In the genomic region with DNA sequence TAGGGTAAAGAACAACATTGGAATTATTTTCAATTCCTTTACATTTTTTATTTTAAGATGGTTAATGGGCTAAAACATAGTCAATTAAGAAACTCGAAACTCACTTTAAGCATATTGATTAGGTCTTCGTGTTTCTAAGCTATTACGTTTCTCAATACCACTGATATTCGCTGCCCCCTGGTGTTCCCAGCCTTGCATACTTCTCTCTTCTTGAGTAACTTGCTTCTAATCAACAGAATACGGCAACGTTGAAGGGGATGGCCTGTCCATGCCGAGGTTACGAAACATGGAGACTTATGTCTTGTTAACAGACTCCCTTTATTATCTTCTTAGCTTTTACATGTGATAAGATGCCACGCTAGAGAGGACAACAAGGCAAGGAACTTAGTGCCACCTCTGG, we compare ENCODE assay signal across 1 cellular context.
TF ChIP-seq lines count a peak whose summit lies in the region.

No MANE protein-coding gene starts in this region.

TF ChIP-seq in GM23338, 12 proteins besides CTCF, POLR2A, EP300 and RAD21 (continued from another document):
- TF ChIP-seq, protein P1, sequence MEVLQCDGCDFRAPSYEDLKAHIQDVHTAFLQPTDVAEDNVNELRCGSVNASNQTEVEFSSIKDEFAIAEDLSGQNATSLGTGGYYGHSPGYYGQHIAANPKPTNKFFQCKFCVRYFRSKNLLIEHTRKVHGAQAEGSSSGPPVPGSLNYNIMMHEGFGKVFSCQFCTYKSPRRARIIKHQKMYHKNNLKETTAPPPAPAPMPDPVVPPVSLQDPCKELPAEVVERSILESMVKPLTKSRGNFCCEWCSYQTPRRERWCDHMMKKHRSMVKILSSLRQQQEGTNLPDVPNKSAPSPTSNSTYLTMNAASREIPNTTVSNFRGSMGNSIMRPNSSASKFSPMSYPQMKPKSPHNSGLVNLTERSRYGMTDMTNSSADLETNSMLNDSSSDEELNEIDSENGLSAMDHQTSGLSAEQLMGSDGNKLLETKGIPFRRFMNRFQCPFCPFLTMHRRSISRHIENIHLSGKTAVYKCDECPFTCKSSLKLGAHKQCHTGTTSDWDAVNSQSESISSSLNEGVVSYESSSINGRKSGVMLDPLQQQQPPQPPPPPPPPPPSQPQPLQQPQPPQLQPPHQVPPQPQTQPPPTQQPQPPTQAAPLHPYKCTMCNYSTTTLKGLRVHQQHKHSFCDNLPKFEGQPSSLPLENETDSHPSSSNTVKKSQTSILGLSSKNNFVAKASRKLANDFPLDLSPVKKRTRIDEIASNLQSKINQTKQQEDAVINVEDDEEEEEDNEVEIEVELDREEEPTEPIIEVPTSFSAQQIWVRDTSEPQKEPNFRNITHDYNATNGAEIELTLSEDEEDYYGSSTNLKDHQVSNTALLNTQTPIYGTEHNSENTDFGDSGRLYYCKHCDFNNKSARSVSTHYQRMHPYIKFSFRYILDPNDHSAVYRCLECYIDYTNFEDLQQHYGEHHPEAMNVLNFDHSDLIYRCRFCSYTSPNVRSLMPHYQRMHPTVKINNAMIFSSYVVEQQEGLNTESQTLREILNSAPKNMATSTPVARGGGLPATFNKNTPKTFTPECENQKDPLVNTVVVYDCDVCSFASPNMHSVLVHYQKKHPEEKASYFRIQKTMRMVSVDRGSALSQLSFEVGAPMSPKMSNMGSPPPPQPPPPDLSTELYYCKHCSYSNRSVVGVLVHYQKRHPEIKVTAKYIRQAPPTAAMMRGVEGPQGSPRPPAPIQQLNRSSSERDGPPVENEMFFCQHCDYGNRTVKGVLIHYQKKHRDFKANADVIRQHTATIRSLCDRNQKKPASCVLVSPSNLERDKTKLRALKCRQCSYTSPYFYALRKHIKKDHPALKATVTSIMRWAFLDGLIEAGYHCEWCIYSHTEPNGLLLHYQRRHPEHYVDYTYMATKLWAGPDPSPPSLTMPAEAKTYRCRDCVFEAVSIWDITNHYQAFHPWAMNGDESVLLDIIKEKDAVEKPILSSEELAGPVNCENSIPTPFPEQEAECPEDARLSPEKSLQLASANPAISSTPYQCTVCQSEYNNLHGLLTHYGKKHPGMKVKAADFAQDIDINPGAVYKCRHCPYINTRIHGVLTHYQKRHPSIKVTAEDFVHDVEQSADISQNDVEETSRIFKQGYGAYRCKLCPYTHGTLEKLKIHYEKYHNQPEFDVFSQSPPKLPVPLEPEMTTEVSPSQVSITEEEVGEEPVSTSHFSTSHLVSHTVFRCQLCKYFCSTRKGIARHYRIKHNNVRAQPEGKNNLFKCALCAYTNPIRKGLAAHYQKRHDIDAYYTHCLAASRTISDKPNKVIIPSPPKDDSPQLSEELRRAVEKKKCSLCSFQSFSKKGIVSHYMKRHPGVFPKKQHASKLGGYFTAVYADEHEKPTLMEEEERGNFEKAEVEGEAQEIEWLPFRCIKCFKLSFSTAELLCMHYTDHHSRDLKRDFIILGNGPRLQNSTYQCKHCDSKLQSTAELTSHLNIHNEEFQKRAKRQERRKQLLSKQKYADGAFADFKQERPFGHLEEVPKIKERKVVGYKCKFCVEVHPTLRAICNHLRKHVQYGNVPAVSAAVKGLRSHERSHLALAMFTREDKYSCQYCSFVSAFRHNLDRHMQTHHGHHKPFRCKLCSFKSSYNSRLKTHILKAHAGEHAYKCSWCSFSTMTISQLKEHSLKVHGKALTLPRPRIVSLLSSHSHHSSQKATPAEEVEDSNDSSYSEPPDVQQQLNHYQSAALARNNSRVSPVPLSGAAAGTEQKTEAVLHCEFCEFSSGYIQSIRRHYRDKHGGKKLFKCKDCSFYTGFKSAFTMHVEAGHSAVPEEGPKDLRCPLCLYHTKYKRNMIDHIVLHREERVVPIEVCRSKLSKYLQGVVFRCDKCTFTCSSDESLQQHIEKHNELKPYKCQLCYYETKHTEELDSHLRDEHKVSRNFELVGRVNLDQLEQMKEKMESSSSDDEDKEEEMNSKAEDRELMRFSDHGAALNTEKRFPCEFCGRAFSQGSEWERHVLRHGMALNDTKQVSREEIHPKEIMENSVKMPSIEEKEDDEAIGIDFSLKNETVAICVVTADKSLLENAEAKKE (CRISPR knock-in tag; IDR thresholded peaks at IDR 0.05), result no peak
- TF ChIP-seq, protein P2, sequence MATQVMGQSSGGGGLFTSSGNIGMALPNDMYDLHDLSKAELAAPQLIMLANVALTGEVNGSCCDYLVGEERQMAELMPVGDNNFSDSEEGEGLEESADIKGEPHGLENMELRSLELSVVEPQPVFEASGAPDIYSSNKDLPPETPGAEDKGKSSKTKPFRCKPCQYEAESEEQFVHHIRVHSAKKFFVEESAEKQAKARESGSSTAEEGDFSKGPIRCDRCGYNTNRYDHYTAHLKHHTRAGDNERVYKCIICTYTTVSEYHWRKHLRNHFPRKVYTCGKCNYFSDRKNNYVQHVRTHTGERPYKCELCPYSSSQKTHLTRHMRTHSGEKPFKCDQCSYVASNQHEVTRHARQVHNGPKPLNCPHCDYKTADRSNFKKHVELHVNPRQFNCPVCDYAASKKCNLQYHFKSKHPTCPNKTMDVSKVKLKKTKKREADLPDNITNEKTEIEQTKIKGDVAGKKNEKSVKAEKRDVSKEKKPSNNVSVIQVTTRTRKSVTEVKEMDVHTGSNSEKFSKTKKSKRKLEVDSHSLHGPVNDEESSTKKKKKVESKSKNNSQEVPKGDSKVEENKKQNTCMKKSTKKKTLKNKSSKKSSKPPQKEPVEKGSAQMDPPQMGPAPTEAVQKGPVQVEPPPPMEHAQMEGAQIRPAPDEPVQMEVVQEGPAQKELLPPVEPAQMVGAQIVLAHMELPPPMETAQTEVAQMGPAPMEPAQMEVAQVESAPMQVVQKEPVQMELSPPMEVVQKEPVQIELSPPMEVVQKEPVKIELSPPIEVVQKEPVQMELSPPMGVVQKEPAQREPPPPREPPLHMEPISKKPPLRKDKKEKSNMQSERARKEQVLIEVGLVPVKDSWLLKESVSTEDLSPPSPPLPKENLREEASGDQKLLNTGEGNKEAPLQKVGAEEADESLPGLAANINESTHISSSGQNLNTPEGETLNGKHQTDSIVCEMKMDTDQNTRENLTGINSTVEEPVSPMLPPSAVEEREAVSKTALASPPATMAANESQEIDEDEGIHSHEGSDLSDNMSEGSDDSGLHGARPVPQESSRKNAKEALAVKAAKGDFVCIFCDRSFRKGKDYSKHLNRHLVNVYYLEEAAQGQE (IDR thresholded peaks at IDR 0.05; ENCODE audit: unreplicated experiment), result no peak
- no peak for TF ChIP-seq ZNF114 (CRISPR knock-in tag; IDR thresholded peaks at IDR 0.05)
- no peak for TF ChIP-seq NANOG (IDR thresholded peaks at IDR 0.05; ENCODE audit: borderline replicate concordance)
- TF ChIP-seq, protein P3, sequence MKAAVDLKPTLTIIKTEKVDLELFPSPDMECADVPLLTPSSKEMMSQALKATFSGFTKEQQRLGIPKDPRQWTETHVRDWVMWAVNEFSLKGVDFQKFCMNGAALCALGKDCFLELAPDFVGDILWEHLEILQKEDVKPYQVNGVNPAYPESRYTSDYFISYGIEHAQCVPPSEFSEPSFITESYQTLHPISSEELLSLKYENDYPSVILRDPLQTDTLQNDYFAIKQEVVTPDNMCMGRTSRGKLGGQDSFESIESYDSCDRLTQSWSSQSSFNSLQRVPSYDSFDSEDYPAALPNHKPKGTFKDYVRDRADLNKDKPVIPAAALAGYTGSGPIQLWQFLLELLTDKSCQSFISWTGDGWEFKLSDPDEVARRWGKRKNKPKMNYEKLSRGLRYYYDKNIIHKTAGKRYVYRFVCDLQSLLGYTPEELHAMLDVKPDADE (IDR thresholded peaks at IDR 0.05), result no peak
